ENCODE assay signal across 8 cellular contexts in genomic region chr19:35142531-35143230, GRCh38. TPM values are rescaled to one million over a fixed set of nuclear protein-coding genes. Genes with fewer than 3 reads are reported as not detected.
A peak's percentile ranks its signal among the peaks of the same experiment; 100 is the strongest.
DNase-seq lines count a peak whose midpoint lies in the region; ATAC-seq and TF ChIP-seq lines count a peak whose summit lies in the region.

No MANE protein-coding gene starts in this region.

- peak overlapping the region; percentile 68 for H3K4me3 ChIP-seq in CD8-positive, alpha-beta memory T cell (ENCODE audit: low read length)
- no peak overlapping the region for H3K4me3 ChIP-seq in colonic mucosa
- H3K4me3 ChIP-seq in mucosa of stomach (ENCODE audit: low read length), result no peak overlapping the region

- H3K4me1 Mint-ChIP-seq in CD8-positive, alpha-beta memory T cell, result peaks cover 33 to 52% (median 40%) of the 10 kb centered on the region in 3 donors
- H3K4me1 Mint-ChIP-seq in stimulated activated naive CD8-positive, alpha-beta T cell treated with anti-CD3 and anti-CD28 coated beads, Interleukin-15, Interleukin-2, amounts not matched to agents 100 ng/mL and 50 ng/mL, for 24 hours (ENCODE audit: low read depth), result peaks cover 26% of the 10 kb centered on the region

- no peak overlapping the region for H3K27ac ChIP-seq in CD8-positive, alpha-beta memory T cell (ENCODE audit: low read depth, low read length)
- no peak overlapping the region for H3K27ac ChIP-seq in colonic mucosa

- no peaks in the 10 kb centered on the region for H3K36me3 Mint-ChIP-seq in CD8-positive, alpha-beta memory T cell
- H3K36me3 Mint-ChIP-seq in stimulated activated naive CD8-positive, alpha-beta T cell treated with anti-CD3 and anti-CD28 coated beads, Interleukin-15, Interleukin-2, amounts not matched to agents 100 ng/mL and 50 ng/mL, for 24 hours (ENCODE audit: low read depth), result no peaks in the 10 kb centered on the region

- H3K9me3 ChIP-seq in CD8-positive, alpha-beta memory T cell (ENCODE audit: low read length), result no peaks in the 10 kb centered on the region
- H3K9me3 ChIP-seq in colonic mucosa (no peaks in the 10 kb centered on the region), mucosa of stomach (ENCODE audit: control insufficient read depth, low read length) (no peaks in the 10 kb centered on the region)

- H3K9me3 Mint-ChIP-seq in CD8-positive, alpha-beta memory T cell, result no peaks in the 10 kb centered on the region
- no peaks in the 10 kb centered on the region for H3K9me3 Mint-ChIP-seq in stimulated activated naive CD8-positive, alpha-beta T cell treated with anti-CD3 and anti-CD28 coated beads, Interleukin-15, Interleukin-2, amounts not matched to agents 100 ng/mL and 50 ng/mL, for 24 hours

- peak overlapping the region in 2 of 8 donors; percentile 52 to 82 for H3K27ac Mint-ChIP-seq in CD8-positive, alpha-beta memory T cell
- H3K27ac Mint-ChIP-seq in stimulated activated naive CD8-positive, alpha-beta T cell treated with anti-CD3 and anti-CD28 coated beads, Interleukin-15, Interleukin-2, amounts not matched to agents 100 ng/mL and 50 ng/mL, for 24 hours, result no peak overlapping the region

- peak; percentile 69 for TF ChIP-seq CTCF in LNCAP (IDR thresholded peaks at IDR 0.05)
- TF ChIP-seq CTCF in colonic mucosa (IDR thresholded peaks at IDR 0.05), result peak; percentile 52

- ATAC-seq in HG02884 (IDR thresholded peaks at IDR 0.05; ENCODE audit: unreplicated experiment), result no peak
- ATAC-seq in HG02870 (IDR thresholded peaks at IDR 0.05; ENCODE audit: unreplicated experiment), result no peak

- CTCF ChIA-PET in CD8-positive, alpha-beta memory T cell (lab: Charles Lee), result interaction anchor here (1.0 to 2.5 kb wide), 17 partner anchors 11 to 191 kb away, joined by 3 to 29 read pairs (median 5); partner anchors contain the start of genes FAM187B, FXYD3, FXYD5 and USF2

- H3K4me1 ChIP-seq in CD8-positive, alpha-beta memory T cell (ENCODE audit: insufficient read depth, low read length), result peaks cover 40% of the 10 kb centered on the region
- H3K4me1 ChIP-seq in colonic mucosa (peaks cover 5% of the 10 kb centered on the region), mucosa of stomach (ENCODE audit: control insufficient read depth, insufficient read depth, low read length) (peaks cover 21% of the 10 kb centered on the region)

- intact Hi-C loops in colonic mucosa (cut with DNase I), result loop anchor here (10.0 kb wide), 1 partner anchor 122 kb away; the partner anchor contains the start of gene USF2

- peaks cover 7 to 10% of the 10 kb centered on the region in 2 donors for H3K27me3 Mint-ChIP-seq in CD8-positive, alpha-beta memory T cell
- peaks cover 4% of the 10 kb centered on the region for H3K27me3 Mint-ChIP-seq in stimulated activated naive CD8-positive, alpha-beta T cell treated with anti-CD3 and anti-CD28 coated beads, Interleukin-15, Interleukin-2, amounts not matched to agents 100 ng/mL and 50 ng/mL, for 24 hours

- no peaks in the 10 kb centered on the region for H3K36me3 ChIP-seq in CD8-positive, alpha-beta memory T cell (ENCODE audit: insufficient read depth, low read length)
- H3K36me3 ChIP-seq in colonic mucosa (no peaks in the 10 kb centered on the region), mucosa of stomach (ENCODE audit: control insufficient read depth, insufficient read depth, low read length) (no peaks in the 10 kb centered on the region)

- POLR2A ChIA-PET in CD8-positive, alpha-beta memory T cell (lab: Charles Lee), result interaction anchor here (0.6 to 3.2 kb wide), 4 partner anchors 11 to 784 kb away, joined by 3 to 34 read pairs (median 3); partner anchors contain the start of gene FXYD5

- no peaks in the 10 kb centered on the region for H3K27me3 ChIP-seq in CD8-positive, alpha-beta memory T cell (ENCODE audit: insufficient read depth, low read length, poor library complexity, severe bottlenecking)
- peaks cover 7% of the 10 kb centered on the region for H3K27me3 ChIP-seq in colonic mucosa
- peaks cover 21% of the 10 kb centered on the region for H3K27me3 ChIP-seq in mucosa of stomach (ENCODE audit: control insufficient read depth, insufficient read depth, low read length)

- H3K9ac ChIP-seq in colonic mucosa (ENCODE audit: low read depth in 2 of 2, low read length in 2 of 2) (peak overlapping the region in 1 of 2 donors; percentile 50), mucosa of stomach (ENCODE audit: low read length) (peak overlapping the region; percentile 10)

- peak overlapping the region; percentile 55 to 88 (median 72) for H3K4me3 Mint-ChIP-seq in CD8-positive, alpha-beta memory T cell
- H3K4me3 Mint-ChIP-seq in stimulated activated naive CD8-positive, alpha-beta T cell treated with anti-CD3 and anti-CD28 coated beads, Interleukin-15, Interleukin-2, amounts not matched to agents 100 ng/mL and 50 ng/mL, for 24 hours, result peak overlapping the region; percentile 84

- peak; percentile 61 to 81 (median 64) for DNase-seq in CD8-positive, alpha-beta memory T cell
- peak; percentile 68 to 70 for DNase-seq in activated CD4-positive, alpha-beta T cell treated with anti-CD3 and anti-CD28 coated beads for 4 hours
- peak; percentile 70 for DNase-seq in colonic mucosa

RNA-seq across cellular contexts. Expression of gene FXYD7, which starts 0.4 kb away (rescaled TPM):
- total RNA-seq in CD8-positive, alpha-beta memory T cell, result 1 to 10 TPM in 1 of 2 experiments, under 1 TPM in 1; 0.60 to 1.0 TPM
- polyA plus RNA-seq in CD8-positive, alpha-beta memory T cell, result 12.9 TPM
- total RNA-seq in colonic mucosa, result under 1 TPM; 0.47 to 0.61 TPM

RNA-seq across cellular contexts. Expression of gene FXYD1, which starts 4.1 kb away (rescaled TPM):
- total RNA-seq in CD8-positive, alpha-beta memory T cell, result not detected
- 0.79 TPM for polyA plus RNA-seq in CD8-positive, alpha-beta memory T cell
- 10 to 100 TPM in 1 of 2 donors, 1 to 10 TPM in 1; 8.8 to 15.1 TPM for total RNA-seq in colonic mucosa

RNA-seq across cellular contexts. Expression of gene LGI4, which starts 7.8 kb away (rescaled TPM):
- under 1 TPM in 1 of 2 experiments, not detected in 1; 0.18 TPM for total RNA-seq in CD8-positive, alpha-beta memory T cell
- polyA plus RNA-seq in CD8-positive, alpha-beta memory T cell, result not detected
- 10 to 100 TPM in 1 of 2 donors, 1 to 10 TPM in 1; 5.8 to 10.2 TPM for total RNA-seq in colonic mucosa

RNA-seq across cellular contexts. Expression of gene FXYD5, which starts 11.9 kb away (rescaled TPM):
- total RNA-seq in CD8-positive, alpha-beta memory T cell, result 100 to 1,000 TPM; 295 TPM
- 560 TPM for polyA plus RNA-seq in CD8-positive, alpha-beta memory T cell
- total RNA-seq in colonic mucosa, result 10 to 100 TPM; 20.3 to 23.6 TPM

RNA-seq across cellular contexts. Expression of gene FXYD3, which starts 27.1 kb away (rescaled TPM):
- not detected for total RNA-seq in CD8-positive, alpha-beta memory T cell
- not detected for polyA plus RNA-seq in CD8-positive, alpha-beta memory T cell
- total RNA-seq in colonic mucosa, result 1,000 to 10,000 TPM; 1,386 to 2,836 TPM

Comparison
In these comparisons a context has a peak if more than half of its experiments do, and no peak if none do; other contexts are left out.
1. RNA of gene FXYD1, which starts 4.1 kb away (total RNA-seq): 8.8 to 15.1 TPM in colonic mucosa; not detected in CD8-positive, alpha-beta memory T cell; every median in the first group is over 4 times any median in the second.
2. RNA of gene LGI4, which starts 7.8 kb away (total RNA-seq): 5.8 to 10.2 TPM in colonic mucosa; 0.18 TPM in CD8-positive, alpha-beta memory T cell; every median in the first group is over 4 times any median in the second.
3. Peak in every context shown above with its lines, with median percentiles within 50 percentile points of each other: DNase-seq.